ENCODE assay signal across 1 cellular context in genomic region chr7:117041007-117041406, GRCh38.
A peak's percentile ranks its signal among the peaks of the same experiment; 100 is the strongest.
TF ChIP-seq lines count a peak whose summit lies in the region.

No MANE protein-coding gene starts in this region.

TF ChIP-seq in GM12878, 131 proteins besides CTCF, POLR2A, EP300 and RAD21 (continued from another document):
- no peak for TF ChIP-seq KAT2A (conservative IDR thresholded peaks at IDR 0.05; ENCODE audit: control insufficient read depth, low read depth, low read length)
- 0 out of 2 replicates have a peak, but pooled peaks have one; percentile 28 for TF ChIP-seq BCL11A (IDR thresholded peaks at IDR 0.05; ENCODE audit: low read depth, low read length)
- no peak for TF ChIP-seq TCF7 (IDR thresholded peaks at IDR 0.05; ENCODE audit: borderline replicate concordance)
